26 cellular contexts compared by ENCODE assay signal in genomic region chr9:88085481-88085880, GRCh38. TPM values are rescaled to one million over a fixed set of nuclear protein-coding genes. Genes with fewer than 3 reads are reported as not detected.
"Had no signal": no experiment of that assay in that cellular context is flagged by ENCODE, and none has a peak within 500 bp of the region (broad histone marks: within the 10 kb centered on the region; RNA-seq: fewer than 3 reads in every experiment).

No MANE protein-coding gene starts in this region.

- H3K27me3 ChIP-seq: ascending aorta, testis, vagina had no signal

- H3K4me3 ChIP-seq: adrenal gland, ascending aorta, lower lobe of right lung, testis, vagina had no signal

- H3K9me3 ChIP-seq: adrenal gland, ascending aorta, lower lobe of right lung, testis, vagina had no signal

- H3K4me1 ChIP-seq: ascending aorta, lower lobe of right lung, vagina had no signal

- FAIRE-seq: kidney had no signal

- H3K27ac ChIP-seq: adrenal gland, ascending aorta, lower lobe of right lung, testis, vagina, VCaP had no signal

- DNase-seq: activated CD4-positive, alpha-beta T cell treated with anti-CD3 and anti-CD28 coated beads, Interleukin-2, amount 50 U/mL, for 1 hour; activated CD8-positive, alpha-beta memory T cell treated with anti-CD3 and anti-CD28 coated beads, Interleukin-2, amount 50 U/mL, for 4 hours; activated naive CD4-positive, alpha-beta T cell; activated T-cell treated with anti-CD3 and anti-CD28 coated beads, Interleukin-2, amount 50 U/mL, for 24 hours; cortex of kidney; foreskin fibroblast; kidney; lower lobe of right lung; naive thymus-derived CD8-positive, alpha-beta T cell; stimulated activated CD4-positive, alpha-beta T cell treated with anti-CD3 and anti-CD28 coated beads, Interleukin-2, amount 100 ng/mL, for 48 hours; stimulated activated CD8-positive, alpha-beta memory T cell treated with anti-CD3 and anti-CD28 coated beads, Interleukin-4, amount 100 ng/mL, for 48 hours; stimulated activated naive B cell treated with anti-CD40 and anti-IgM and Interleukin-4, amounts not matched to agents 10 μg/mL and 1 μg/mL and 100 μg/mL, for 72 hours; testis had no signal

- H3K36me3 ChIP-seq: adrenal gland, ascending aorta, lower lobe of right lung, vagina had no signal

RNA-seq across cellular contexts. Expression of gene SPATA31C2, which starts 52.8 kb away (rescaled TPM):
- total RNA-seq: activated T-helper 17 cell treated with anti-CD3 and anti-CD28 coated beads, Interleukin-2, amount 50 U/mL, for 72 hours; adrenal gland; ascending aorta; cerebellum; epithelial cell of proximal tubule; fibroblast of lung; glomerular endothelial cell; kidney; left lobe of liver; lower lobe of right lung; naive thymus-derived CD8-positive, alpha-beta T cell; osteocyte; progenitor cell of endocrine pancreas; T-helper 2 cell treated with Interferon-gamma antibody and Interleukin-4, amounts not matched to agents 100 ng/mL and 5 ng/mL, for 36 hours; vagina had no signal
- polyA plus RNA-seq: adrenal gland; fibroblast of lung; naive thymus-derived CD8-positive, alpha-beta T cell had no signal
